8 cellular contexts compared by ENCODE assay signal in genomic region chr20:48828734-48829460, GRCh38. TPM values are rescaled to one million over a fixed set of nuclear protein-coding genes. Genes with fewer than 3 reads are reported as not detected.
DNase-seq lines count a peak whose midpoint lies in the region; ATAC-seq lines count a peak whose summit lies in the region.

No MANE protein-coding gene starts in this region.

- H3K27me3 ChIP-seq in iPS-20b (ENCODE audit: insufficient read depth, low read length) = peaks cover 58% of the 10 kb centered on the region

- peak overlapping the region; percentile 88 for H3K4me3 Mint-ChIP-seq in activated CD4-positive, alpha-beta T cell treated with anti-CD3 and anti-CD28 coated beads, Interleukin-2, amount 10 ng/mL, durations not matched to agents 24 days and 14 days
- peak overlapping the region; percentile 76 for H3K4me3 Mint-ChIP-seq in activated CD8-positive, alpha-beta T cell treated with anti-CD3 and anti-CD28 coated beads, Interleukin-2, amount 10 ng/mL, durations not matched to agents 7 days and 5 days
- peak overlapping the region; percentile 81 to 88 for H3K4me3 Mint-ChIP-seq in stimulated activated naive CD8-positive, alpha-beta T cell treated with anti-CD3 and anti-CD28 coated beads, Interleukin-15, amount 100 ng/mL, for 72 hours

- H3K27me3 Mint-ChIP-seq in activated CD4-positive, alpha-beta T cell treated with anti-CD3 and anti-CD28 coated beads, Interleukin-2, amount 10 ng/mL, durations not matched to agents 24 days and 14 days = peaks cover 11% of the 10 kb centered on the region
- peaks cover 3% of the 10 kb centered on the region for H3K27me3 Mint-ChIP-seq in activated CD8-positive, alpha-beta T cell treated with anti-CD3 and anti-CD28 coated beads, Interleukin-2, amount 10 ng/mL, durations not matched to agents 7 days and 5 days (ENCODE audit: low read depth)
- H3K27me3 Mint-ChIP-seq in stimulated activated naive CD8-positive, alpha-beta T cell treated with anti-CD3 and anti-CD28 coated beads, Interleukin-15, amount 100 ng/mL, for 72 hours = no peaks in the 10 kb centered on the region

- no peaks in the 10 kb centered on the region for H3K9me3 ChIP-seq in iPS-20b (ENCODE audit: insufficient read depth, low read depth, low read length)

- H3K9ac ChIP-seq in iPS-20b (ENCODE audit: low read depth, low read length) = peak overlapping the region; percentile 48; the same call in 1 of the 2 replicates

- peak overlapping the region; percentile 92 for H3K27ac Mint-ChIP-seq in activated CD4-positive, alpha-beta T cell treated with anti-CD3 and anti-CD28 coated beads, Interleukin-2, amount 10 ng/mL, durations not matched to agents 24 days and 14 days
- H3K27ac Mint-ChIP-seq in activated CD8-positive, alpha-beta T cell treated with anti-CD3 and anti-CD28 coated beads, Interleukin-2, amount 10 ng/mL, durations not matched to agents 7 days and 5 days = peak overlapping the region; percentile 75
- H3K27ac Mint-ChIP-seq in stimulated activated naive CD8-positive, alpha-beta T cell treated with anti-CD3 and anti-CD28 coated beads, Interleukin-15, amount 100 ng/mL, for 72 hours = peak overlapping the region; percentile 68 to 95

- peaks cover 43% of the 10 kb centered on the region for H3K4me1 Mint-ChIP-seq in activated CD4-positive, alpha-beta T cell treated with anti-CD3 and anti-CD28 coated beads, Interleukin-2, amount 10 ng/mL, durations not matched to agents 24 days and 14 days
- peaks cover 10% of the 10 kb centered on the region for H3K4me1 Mint-ChIP-seq in activated CD8-positive, alpha-beta T cell treated with anti-CD3 and anti-CD28 coated beads, Interleukin-2, amount 10 ng/mL, durations not matched to agents 7 days and 5 days (ENCODE audit: low read depth)
- peaks cover 27% of the 10 kb centered on the region for H3K4me1 Mint-ChIP-seq in stimulated activated naive CD8-positive, alpha-beta T cell treated with anti-CD3 and anti-CD28 coated beads, Interleukin-15, amount 100 ng/mL, for 72 hours

- peak overlapping the region; percentile 70 for H3K4me3 ChIP-seq in iPS-20b (ENCODE audit: low read length)

- H3K27ac ChIP-seq in iPS-20b (ENCODE audit: low read length) = no peak overlapping the region

- no peaks in the 10 kb centered on the region for H3K9me3 Mint-ChIP-seq in activated CD4-positive, alpha-beta T cell treated with anti-CD3 and anti-CD28 coated beads, Interleukin-2, amount 10 ng/mL, durations not matched to agents 24 days and 14 days
- H3K9me3 Mint-ChIP-seq in activated CD8-positive, alpha-beta T cell treated with anti-CD3 and anti-CD28 coated beads, Interleukin-2, amount 10 ng/mL, durations not matched to agents 7 days and 5 days (ENCODE audit: insufficient read depth) = no peaks in the 10 kb centered on the region
- peaks cover 0 to 3% of the 10 kb centered on the region in 2 donors for H3K9me3 Mint-ChIP-seq in stimulated activated naive CD8-positive, alpha-beta T cell treated with anti-CD3 and anti-CD28 coated beads, Interleukin-15, amount 100 ng/mL, for 72 hours

- peak; percentile 61 for DNase-seq in activated CD4-positive, alpha-beta T cell treated with anti-CD3 and anti-CD28 coated beads, Interleukin-2, amount 10 ng/mL, durations not matched to agents 24 days and 14 days
- no peak for DNase-seq in activated CD4-positive, alpha-beta T cell treated with anti-CD3 and anti-CD28 coated beads for 4 hours
- no peak for DNase-seq in activated CD8-positive, alpha-beta T cell treated with anti-CD3 and anti-CD28 coated beads, Interleukin-2, amount 10 ng/mL, durations not matched to agents 7 days and 5 days
- DNase-seq in stimulated activated naive CD8-positive, alpha-beta T cell treated with anti-CD3 and anti-CD28 coated beads, Interleukin-15, amount 100 ng/mL, for 72 hours = no peak
- DNase-seq in OCI-M1 (lab: John Stamatoyannopoulos, UW) = no peak

- POLR2A ChIA-PET in activated CD8-positive, alpha-beta T cell treated with anti-CD3 and anti-CD28 coated beads, Interleukin-2, amount 10 ng/mL, durations not matched to agents 7 days and 5 days (lab: Charles Lee) = interaction anchor here (0.5 to 1.4 kb wide), 4 partner anchors 8 to 93 kb away, joined by 3 to 5 read pairs (median 4); no protein-coding TSS in a partner anchor

- H3K4me1 ChIP-seq in iPS-20b (ENCODE audit: insufficient read depth, low read length) = peaks cover 13% of the 10 kb centered on the region; the same call in 1 of the 2 replicates

- intact Hi-C loops in activated CD4-positive, alpha-beta T cell treated with anti-CD3 and anti-CD28 coated beads, Interleukin-2, amount 10 ng/mL, durations not matched to agents 24 days and 14 days (cut with micrococcal nuclease) = loop anchor here (5.0 to 10.0 kb wide), 4 partner anchors 78 to 216 kb away; partner anchors contain the start of genes ARFGEF2 and CSE1L

- ATAC-seq in activated CD8-positive, alpha-beta T cell treated with anti-CD3 and anti-CD28 coated beads, Interleukin-2, amount 10 ng/mL, durations not matched to agents 7 days and 5 days = no peak
- ATAC-seq in stimulated activated naive CD8-positive, alpha-beta T cell treated with anti-CD3 and anti-CD28 coated beads, Interleukin-15, amount 100 ng/mL, for 72 hours = no peak
- no peak for ATAC-seq in HG02884 (IDR thresholded peaks at IDR 0.05; ENCODE audit: unreplicated experiment)
- ATAC-seq in GM21717 (IDR thresholded peaks at IDR 0.05; ENCODE audit: unreplicated experiment) = no peak

- H3K36me3 Mint-ChIP-seq in activated CD4-positive, alpha-beta T cell treated with anti-CD3 and anti-CD28 coated beads, Interleukin-2, amount 10 ng/mL, durations not matched to agents 24 days and 14 days (ENCODE audit: low read depth) = peaks cover 3% of the 10 kb centered on the region
- peaks cover 30% of the 10 kb centered on the region for H3K36me3 Mint-ChIP-seq in activated CD8-positive, alpha-beta T cell treated with anti-CD3 and anti-CD28 coated beads, Interleukin-2, amount 10 ng/mL, durations not matched to agents 7 days and 5 days (ENCODE audit: low read depth)

- H3K36me3 ChIP-seq in iPS-20b (ENCODE audit: insufficient read depth, low read depth, low read length) = no peaks in the 10 kb centered on the region

- CTCF ChIA-PET in activated CD8-positive, alpha-beta T cell treated with anti-CD3 and anti-CD28 coated beads, Interleukin-2, amount 10 ng/mL, durations not matched to agents 7 days and 5 days (lab: Charles Lee) = interaction anchor here (1.2 to 2.5 kb wide), 5 partner anchors 10 to 122 kb away, joined by 3 to 6 read pairs (median 4); no protein-coding TSS in a partner anchor

RNA-seq across cellular contexts. Expression of gene PREX1, which starts 1.1 kb away (rescaled TPM):
- 64.3 and 65.5 TPM in 2 replicates for total RNA-seq in activated CD4-positive, alpha-beta T cell treated with anti-CD3 and anti-CD28 coated beads, Interleukin-2, amount 10 ng/mL, durations not matched to agents 24 days and 14 days
- total RNA-seq in activated CD8-positive, alpha-beta T cell treated with anti-CD3 and anti-CD28 coated beads, Interleukin-2, amount 10 ng/mL, durations not matched to agents 7 days and 5 days = 100 to 1,000 TPM; 146 to 152 TPM
